In the genomic region with DNA sequence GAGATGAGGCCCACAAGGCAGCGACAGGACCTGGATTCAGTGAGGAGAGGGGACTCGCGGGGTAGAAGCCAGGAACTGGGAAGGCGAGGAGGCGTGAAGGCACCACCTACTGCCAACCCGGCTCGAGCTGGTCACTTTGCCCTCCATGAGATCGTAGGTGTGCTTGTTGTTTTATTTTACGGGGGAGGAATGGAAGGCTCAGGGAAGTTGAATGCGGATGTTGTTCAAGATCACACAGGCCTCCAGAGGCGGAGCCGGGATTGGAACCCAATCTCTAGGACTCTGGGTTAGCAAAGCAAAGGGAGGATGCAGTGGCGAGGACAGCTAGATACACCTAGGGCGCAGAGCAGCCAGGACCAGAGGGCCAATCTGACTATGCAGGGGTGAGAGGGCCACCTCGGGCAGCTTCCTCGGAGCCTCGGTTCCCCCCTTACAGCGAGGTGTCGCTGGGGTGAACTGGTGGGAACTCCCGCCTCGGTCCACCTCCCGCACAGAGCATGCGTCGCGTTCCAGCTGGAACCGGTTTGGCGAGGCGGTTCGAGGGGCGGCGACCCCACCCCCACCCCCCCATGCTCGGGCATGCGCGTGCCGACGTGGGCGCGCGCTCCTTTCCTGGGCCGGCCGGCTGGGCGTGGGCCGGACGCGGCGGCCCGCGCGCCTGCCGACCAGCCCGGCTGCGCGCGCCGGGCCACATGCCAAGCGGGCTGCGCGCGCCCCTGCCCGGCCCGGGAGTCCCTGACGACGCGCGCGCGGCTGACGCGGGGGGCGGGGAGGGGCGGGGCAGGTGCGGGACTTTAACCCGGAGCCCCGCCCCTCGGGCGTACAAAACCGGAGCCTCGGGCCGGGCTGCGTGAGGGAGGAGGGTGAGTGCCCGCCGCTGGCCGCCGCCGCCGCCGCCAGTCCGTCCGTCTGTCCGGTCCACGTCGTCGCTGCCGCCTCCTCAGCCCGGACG, we compare ENCODE assay signal across 1 cellular context.
TF ChIP-seq lines count a peak whose summit lies in the region.

No MANE protein-coding gene starts in this region.

TF ChIP-seq in WTC11, 78 proteins besides CTCF, POLR2A, EP300 and RAD21 (continued from another document):
- TF ChIP-seq NFATC4 (CRISPR knock-in tag; IDR thresholded peaks at IDR 0.05) (peak; percentile 8; the same call in 1 of the 2 replicates), STAT6 (CRISPR knock-in tag; conservative IDR thresholded peaks at IDR 0.05; ENCODE audit: low read depth) (no peak), NFYB (CRISPR knock-in tag; conservative IDR thresholded peaks at IDR 0.05; ENCODE audit: low read depth) (no peak), ZNF263 (CRISPR knock-in tag; IDR thresholded peaks at IDR 0.05; ENCODE audit: low read depth) (peak; percentile 75), OVOL2 (CRISPR knock-in tag; IDR thresholded peaks at IDR 0.05; ENCODE audit: borderline replicate concordance) (no peak), TEAD4 (CRISPR knock-in tag; IDR thresholded peaks at IDR 0.05) (no peak), GRHL2 (CRISPR knock-in tag; IDR thresholded peaks at IDR 0.05; ENCODE audit: insufficient replicate concordance, severe bottlenecking) (no peak), IRF2 (CRISPR knock-in tag; IDR thresholded peaks at IDR 0.05; ENCODE audit: borderline replicate concordance, low read depth) (no peak), JAZF1 (CRISPR knock-in tag; IDR thresholded peaks at IDR 0.05) (no peak), JUN (CRISPR knock-in tag; IDR thresholded peaks at IDR 0.05) (peak; percentile 58; the same call in 1 of the 2 replicates), SOX15 (CRISPR knock-in tag; IDR thresholded peaks at IDR 0.05) (no peak)
- TF ChIP-seq, protein P1, sequence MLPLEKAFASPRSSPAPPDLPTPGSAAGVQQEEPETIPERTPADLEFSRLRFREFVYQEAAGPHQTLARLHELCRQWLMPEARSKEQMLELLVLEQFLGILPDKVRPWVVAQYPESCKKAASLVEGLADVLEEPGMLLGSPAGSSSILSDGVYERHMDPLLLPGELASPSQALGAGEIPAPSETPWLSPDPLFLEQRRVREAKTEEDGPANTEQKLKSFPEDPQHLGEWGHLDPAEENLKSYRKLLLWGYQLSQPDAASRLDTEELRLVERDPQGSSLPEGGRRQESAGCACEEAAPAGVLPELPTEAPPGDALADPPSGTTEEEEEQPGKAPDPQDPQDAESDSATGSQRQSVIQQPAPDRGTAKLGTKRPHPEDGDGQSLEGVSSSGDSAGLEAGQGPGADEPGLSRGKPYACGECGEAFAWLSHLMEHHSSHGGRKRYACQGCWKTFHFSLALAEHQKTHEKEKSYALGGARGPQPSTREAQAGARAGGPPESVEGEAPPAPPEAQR (CRISPR knock-in tag; IDR thresholded peaks at IDR 0.05) = no peak
